In the genomic region with DNA sequence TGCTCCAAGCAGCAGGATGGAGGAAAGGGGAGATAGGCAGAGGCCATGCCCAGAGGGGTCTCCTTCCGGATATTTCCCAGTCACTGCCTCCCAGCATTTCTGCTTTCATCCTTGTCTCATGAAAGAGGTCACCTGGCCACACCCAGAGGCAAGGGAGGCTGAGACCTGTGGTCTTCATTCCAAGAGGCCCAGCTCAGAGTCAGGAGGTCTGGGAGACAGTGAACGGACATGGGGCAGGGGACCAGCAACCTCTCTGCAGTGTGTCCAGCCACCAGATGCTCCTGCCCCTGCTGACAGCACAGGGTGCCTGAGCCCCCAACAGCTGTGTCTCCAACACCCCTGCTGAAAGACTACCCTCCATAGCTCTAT, we compare ENCODE assay signal across 20 cellular contexts.
DNase-seq lines count a peak whose midpoint lies in the region; ATAC-seq and TF ChIP-seq lines count a peak whose summit lies in the region.
"Had no signal": no experiment of that assay in that cellular context is flagged by ENCODE, and none has a peak within 500 bp of the region (broad histone marks: within the 10 kb centered on the region; RNA-seq: fewer than 3 reads in every experiment).

No MANE protein-coding gene starts in this region.

- H3K36me3 Mint-ChIP-seq in mesothelial cell of epicardium = no peaks in the 10 kb centered on the region
- H3K36me3 Mint-ChIP-seq: CD4-positive, alpha-beta memory T cell had no signal

- H3K9me3 Mint-ChIP-seq in mesothelial cell of epicardium = no peaks in the 10 kb centered on the region
- H3K9me3 Mint-ChIP-seq: H9, HFFc6 had no signal

- H2AK5ac ChIP-seq in mesenchymal stem cell (ENCODE audit: low read length, severe bottlenecking) = peak overlapping the region; percentile 85

- H3K14ac ChIP-seq in mesenchymal stem cell (ENCODE audit: low read length in 2 of 2) = no peak overlapping the region

- H3K79me1 ChIP-seq in mesenchymal stem cell (replicated peaks; ENCODE audit: low read length, poor library complexity, severe bottlenecking) = no peaks in the 10 kb centered on the region

- H3K27me3 Mint-ChIP-seq in mesothelial cell of epicardium (ENCODE audit: low read depth) = no peaks in the 10 kb centered on the region

- no peak overlapping the region for H3K4me3 Mint-ChIP-seq in mesothelial cell of epicardium
- H3K4me3 Mint-ChIP-seq: CD4-positive, alpha-beta memory T cell; H9; HFFc6 had no signal

- H3K4me2 ChIP-seq in OCI-LY3 (ENCODE audit: low read length) (peak overlapping the region; percentile 70), mesenchymal stem cell (ENCODE audit: low read length, poor library complexity, severe bottlenecking) (no peak overlapping the region)

- H3K79me2 ChIP-seq in OCI-LY3 (ENCODE audit: low read length) = no peaks in the 10 kb centered on the region

- H3K23ac ChIP-seq in mesenchymal stem cell (ENCODE audit: low read length in 2 of 2) = no peak overlapping the region

- H3K4me1 ChIP-seq in OCI-LY3 (ENCODE audit: low read length) (peaks cover 23% of the 10 kb centered on the region), mesenchymal stem cell (ENCODE audit: control insufficient read depth, insufficient read depth, low read depth, low read length) (peaks cover 15% of the 10 kb centered on the region), aorta (ENCODE audit: control insufficient read depth in 1 of 2, insufficient read depth in 2 of 2, low read length in 2 of 2) (peaks cover 0 to 4% of the 10 kb centered on the region in 2 donors)
- H3K4me1 ChIP-seq: Caco-2 had no signal

- H3K27me3 ChIP-seq in OCI-LY3 (ENCODE audit: low read depth, low read length) = peaks cover 44% of the 10 kb centered on the region
- H3K27me3 ChIP-seq in mesenchymal stem cell (ENCODE audit: control insufficient read depth in 1 of 2, insufficient read depth in 1 of 2, low read length in 2 of 2) = peaks cover 0 to 12% of the 10 kb centered on the region in 2 experiments
- no peaks in the 10 kb centered on the region for H3K27me3 ChIP-seq in aorta (ENCODE audit: control insufficient read depth in 1 of 2, insufficient read depth in 2 of 2, low read length in 1 of 2)

- ATAC-seq in aorta (ENCODE audit: low FRiP score) = no peak
- no peak for ATAC-seq in HG02798 (IDR thresholded peaks at IDR 0.05; ENCODE audit: poor library complexity, unreplicated experiment)
- no peak for ATAC-seq in Right ventricle myocardium superior (ENCODE audit: poor library complexity)
- ATAC-seq: Right ventricle myocardium inferior had no signal

- WGBS in mesenchymal stem cell = 92% methylated on average over 2 of the region's 2 CpGs
- WGBS in aorta, 2 donors = 97 to 99% methylated on average over 2 of the region's 2 CpGs

- H3K9ac ChIP-seq in OCI-LY3 (ENCODE audit: low read length) (no peak overlapping the region), mesenchymal stem cell (ENCODE audit: low read length) (no peak overlapping the region)

- H3K9me3 ChIP-seq in OCI-LY3 (ENCODE audit: insufficient read depth, low read length) (no peaks in the 10 kb centered on the region), mesenchymal stem cell (ENCODE audit: control insufficient read depth, low read length) (no peaks in the 10 kb centered on the region), aorta (ENCODE audit: control insufficient read depth, low read length) (no peaks in the 10 kb centered on the region)
- H3K9me3 ChIP-seq: Caco-2 had no signal

- H3K27ac Mint-ChIP-seq in mesothelial cell of epicardium = no peak overlapping the region
- H3K27ac Mint-ChIP-seq: CD4-positive, alpha-beta memory T cell; H9; HFFc6 had no signal

- no peak overlapping the region for H4K8ac ChIP-seq in mesenchymal stem cell (ENCODE audit: low read length)

- H3K4me1 Mint-ChIP-seq in mesothelial cell of epicardium = no peaks in the 10 kb centered on the region

- no peak overlapping the region for H2AFZ ChIP-seq in OCI-LY3 (ENCODE audit: low read depth, low read length)
- no peak overlapping the region for H2AFZ ChIP-seq in mesenchymal stem cell (ENCODE audit: low read depth, low read length)

- H2BK12ac ChIP-seq in mesenchymal stem cell (ENCODE audit: low read length in 2 of 2) = no peak overlapping the region

- H3K18ac ChIP-seq in mesenchymal stem cell (ENCODE audit: low read depth in 1 of 2, low read length in 2 of 2) = no peak overlapping the region

- DNase-seq in D341Med (ENCODE audit: low spot score) (peak; percentile 14), mesenchymal stem cell (no peak), aorta (peak; percentile 22 to 60), mesothelial cell of epicardium (ENCODE audit: low spot score in 2 of 2, unreplicated experiment in 2 of 2) (no peak), Right ventricle myocardium superior (no peak)
- DNase-seq: Caco-2; CD4-positive, alpha-beta memory T cell; DND-41; H9; HFFc6; KBM-7; NCI-H1092; NCI-H1436; NCI-H1930; NCI-H748 treated with DMSO at 0.1 percent for 48 hours; NK-92 treated with Interleukin-12 subunit alpha and Interleukin-12 subunit beta, amount 100 ng/mL, for 24 hours; SW 1271 had no signal

- TF ChIP-seq CTCF in OCI-LY3 (IDR thresholded peaks at IDR 0.05; ENCODE audit: low read depth, low read length) (no peak), mesothelial cell of epicardium (IDR thresholded peaks at IDR 0.05; ENCODE audit: unreplicated experiment) (no peak)

- H4K91ac ChIP-seq in mesenchymal stem cell (ENCODE audit: low read length) = no peak overlapping the region

- peaks cover 8% of the 10 kb centered on the region; the same call in 1 of the 2 replicates for H4K20me1 ChIP-seq in OCI-LY3 (ENCODE audit: insufficient read depth, low read length)

- no peak overlapping the region for H2BK15ac ChIP-seq in mesenchymal stem cell (ENCODE audit: low read depth, poor library complexity, severe bottlenecking)

- no peak overlapping the region for H2BK120ac ChIP-seq in mesenchymal stem cell (ENCODE audit: low read depth, low read length)

- no peak overlapping the region for H3K27ac ChIP-seq in OCI-LY3 (ENCODE audit: low read length)
- no peak overlapping the region for H3K27ac ChIP-seq in mesenchymal stem cell (ENCODE audit: low read length, poor library complexity, severe bottlenecking)
- H3K27ac ChIP-seq in aorta (ENCODE audit: low read depth in 1 of 2, low read length in 2 of 2) = no peak overlapping the region

- H2BK5ac ChIP-seq in mesenchymal stem cell (ENCODE audit: low read depth, low read length, poor library complexity, severe bottlenecking) = no peak overlapping the region

- H3K4me3 ChIP-seq in OCI-LY3 (ENCODE audit: low read length) = no peak overlapping the region
- H3K4me3 ChIP-seq in mesenchymal stem cell (ENCODE audit: insufficient read depth in 1 of 2, low read depth in 1 of 2, low read length in 2 of 2) = no peak overlapping the region
- H3K4me3 ChIP-seq in aorta (ENCODE audit: low read length in 2 of 2) = no peak overlapping the region

- H3K36me3 ChIP-seq in OCI-LY3 (replicated peaks; ENCODE audit: low read depth, low read length) = no peaks in the 10 kb centered on the region
- H3K36me3 ChIP-seq in mesenchymal stem cell (ENCODE audit: control insufficient read depth in 1 of 2, insufficient read depth in 2 of 2, low read depth in 1 of 2, low read length in 2 of 2) = no peaks in the 10 kb centered on the region
- H3K36me3 ChIP-seq in aorta (ENCODE audit: control insufficient read depth in 1 of 2, insufficient read depth in 2 of 2, low read length in 1 of 2) = no peaks in the 10 kb centered on the region

- H3K4ac ChIP-seq in mesenchymal stem cell (ENCODE audit: low read depth in 1 of 2, low read length in 2 of 2) = no peak overlapping the region

- intact Hi-C loops in aorta (cut with DNase I) = no loop called here
- intact Hi-C loops in Right ventricle myocardium superior (cut with DNase I) = no loop called here

Comparison
In these comparisons a context has a peak if more than half of its experiments do, and no peak if none do; other contexts are left out.
1. DNase-seq: peak in D341Med (single experiment) and aorta (2 of 2); none in mesenchymal stem cell (single experiment), mesothelial cell of epicardium (0 of 2) and Right ventricle myocardium superior (single experiment).